ENCODE assay signal across 9 cellular contexts in genomic region chr2:130579121-130579520, GRCh38. TPM values are rescaled to one million over a fixed set of nuclear protein-coding genes. Genes with fewer than 3 reads are reported as not detected.
"Had no signal": no experiment of that assay in that cellular context is flagged by ENCODE, and none has a peak within 500 bp of the region (broad histone marks: within the 10 kb centered on the region; RNA-seq: fewer than 3 reads in every experiment).

No MANE protein-coding gene starts in this region.

RNA-seq across cellular contexts. Expression of gene CFC1, which starts 20.3 kb away (rescaled TPM):
- total RNA-seq: HepG2, HT1080, IMR-90, NCI-H460, PC-9, Peyer's patch, Right ventricle myocardium superior, RPMI7951, SJSA1 had no signal
- polyA plus RNA-seq: HepG2, IMR-90 had no signal

RNA-seq across cellular contexts. Expression of gene POTEJ, which starts 32.1 kb away (rescaled TPM):
- total RNA-seq: HT1080, IMR-90, NCI-H460, PC-9, Right ventricle myocardium superior, RPMI7951, SJSA1 had no signal
- polyA plus RNA-seq: HepG2, IMR-90 had no signal

RNA-seq across cellular contexts. Expression of gene CFC1B, which starts 58.1 kb away (rescaled TPM):
- total RNA-seq: HepG2, HT1080, IMR-90, NCI-H460, PC-9, Peyer's patch, Right ventricle myocardium superior, RPMI7951, SJSA1 had no signal
- polyA plus RNA-seq: HepG2, IMR-90 had no signal
